Comparison of ENCODE assay signal across 30 cellular contexts in genomic region chr4:47474799-47475198, GRCh38.
"Had no signal": no experiment of that assay in that cellular context is flagged by ENCODE, and none has a peak within 500 bp of the region (broad histone marks: within the 10 kb centered on the region; RNA-seq: fewer than 3 reads in every experiment).

No MANE protein-coding gene starts in this region.

- H3K9me3 ChIP-seq: adrenal gland, body of pancreas, esophagus muscularis mucosa, gastrocnemius medialis, heart left ventricle had no signal

- H3K27me3 ChIP-seq: adrenal gland, body of pancreas, esophagus muscularis mucosa, foreskin keratinocyte, gastrocnemius medialis, heart left ventricle had no signal

- H3K36me3 ChIP-seq: adrenal gland, esophagus muscularis mucosa, gastrocnemius medialis, heart left ventricle had no signal

- DNase-seq: activated CD4-positive, alpha-beta memory T cell treated with anti-CD3 and anti-CD28 coated beads for 36 hours; activated CD4-positive, alpha-beta T cell treated with anti-CD3 and anti-CD28 coated beads for 36 hours; activated CD4-positive, alpha-beta T cell treated with anti-CD3 and anti-CD28 coated beads, Interleukin-2, amount 10 ng/mL, durations not matched to agents 24 days and 14 days; activated CD4-positive, CD25-positive, alpha-beta regulatory T cell; activated CD4-positive, CD25-positive, alpha-beta regulatory T cell treated with anti-CD3 and anti-CD28 coated beads, Interleukin-2, amount 50 U/mL, for 72 hours; activated CD8-positive, alpha-beta memory T cell treated with anti-CD3 and anti-CD28 coated beads, Interleukin-2, amount 10 ng/mL, durations not matched to agents 7 days and 5 days; activated CD8-positive, alpha-beta memory T cell treated with anti-CD3 and anti-CD28 coated beads, Interleukin-2, amount 50 U/mL, for 4 hours; activated CD8-positive, alpha-beta T cell treated with anti-CD3 and anti-CD28 coated beads, Interleukin-2, amount 10 ng/mL, durations not matched to agents 7 days and 5 days; activated effector memory CD4-positive, alpha-beta T cell treated with anti-CD3 and anti-CD28 coated beads, Interleukin-2, amount 50 U/mL, for 16 hours; activated naive CD4-positive, alpha-beta T cell treated with anti-CD3 and anti-CD28 coated beads for 36 hours; activated naive CD8-positive, alpha-beta T cell treated with anti-CD3 and anti-CD28 coated beads for 36 hours; activated naive CD8-positive, alpha-beta T cell treated with anti-CD3 and anti-CD28 coated beads, Interleukin-2, amount 50 U/mL, for 24 hours; activated T-cell treated with anti-CD3 and anti-CD28 coated beads, Interleukin-2, amount 50 U/mL, for 1 hour; activated T-cell treated with anti-CD3 and anti-CD28 coated beads, Interleukin-2, amount 50 U/mL, for 48 hours; adrenal gland; amygdala; aorta; body of pancreas; caudate nucleus; cortex of kidney; dermis blood vessel endothelial cell; effector CD4-positive, alpha-beta T cell; effector memory CD8-positive, alpha-beta T cell; erythroblast; foreskin keratinocyte; gastrocnemius medialis; glutamatergic neuron; heart left ventricle; T-helper 2 cell had no signal

- H3K4me3 ChIP-seq: adrenal gland, body of pancreas, esophagus muscularis mucosa, gastrocnemius medialis, heart left ventricle had no signal

- H3K4me1 ChIP-seq: adrenal gland, body of pancreas, esophagus muscularis mucosa, gastrocnemius medialis, heart left ventricle had no signal
